Comparison of ENCODE assay signal across 12 cellular contexts in the genomic region with DNA sequence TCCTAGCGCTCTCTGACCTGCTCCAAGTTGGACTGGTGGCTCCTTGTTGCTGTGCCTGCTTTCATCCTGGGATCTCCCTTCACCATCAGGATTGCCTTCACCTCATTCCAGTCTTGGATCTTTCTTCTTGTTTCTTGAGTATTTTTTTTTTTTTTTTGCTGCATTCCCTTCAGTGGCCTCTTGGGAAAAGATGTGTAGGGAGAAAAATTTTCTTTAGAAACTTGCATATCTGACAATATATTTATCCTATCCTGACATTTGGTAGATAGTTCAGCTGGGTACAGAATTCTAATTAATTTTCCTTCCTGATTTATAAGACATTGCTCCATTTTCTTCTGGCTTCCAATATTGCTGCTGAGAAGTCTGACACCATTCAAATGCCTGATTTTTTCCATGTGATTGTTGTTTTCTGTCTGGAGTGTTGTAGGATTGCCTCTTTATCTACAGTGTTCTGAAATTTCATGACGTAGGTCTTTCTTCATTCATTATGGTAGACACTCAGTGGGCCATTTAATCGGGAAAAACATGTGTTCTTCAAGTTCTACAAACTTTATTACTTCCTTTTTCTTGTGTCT. TPM values are rescaled to one million over a fixed set of nuclear protein-coding genes. Genes with fewer than 3 reads are reported as not detected.
"Had no signal": no experiment of that assay in that cellular context is flagged by ENCODE, and none has a peak within 500 bp of the region (broad histone marks: within the 10 kb centered on the region; RNA-seq: fewer than 3 reads in every experiment).

No MANE protein-coding gene starts in this region.

- H3K4me3 ChIP-seq: lung had no signal

- ATAC-seq: naive thymus-derived CD4-positive, alpha-beta T cell; right cardiac atrium; stimulated activated effector memory CD8-positive, alpha-beta T cell treated with anti-CD3 and anti-CD28 coated beads, Interleukin-12 subunit alpha, Interleukin-12 subunit beta, amount 100 ng/mL, for 72 hours had no signal

- DNase-seq: activated T-cell treated with anti-CD3 and anti-CD28 coated beads, Interleukin-2, amount 50 U/mL, for 1 hour; amygdala; hypothalamus; naive thymus-derived CD4-positive, alpha-beta T cell; posterior cingulate gyrus; right cardiac atrium; T-helper 2 cell; trophoblast cell had no signal

RNA-seq across cellular contexts. Expression of a gene that starts 23.0 kb away (rescaled TPM):
- total RNA-seq: right cardiac atrium, subcutaneous adipose tissue had no signal

RNA-seq across cellular contexts. Expression of a gene that starts 29.3 kb away (rescaled TPM):
- total RNA-seq: endothelial cell of umbilical vein had no signal
